Comparison of ENCODE assay signal across 1 cellular context in the genomic region with DNA sequence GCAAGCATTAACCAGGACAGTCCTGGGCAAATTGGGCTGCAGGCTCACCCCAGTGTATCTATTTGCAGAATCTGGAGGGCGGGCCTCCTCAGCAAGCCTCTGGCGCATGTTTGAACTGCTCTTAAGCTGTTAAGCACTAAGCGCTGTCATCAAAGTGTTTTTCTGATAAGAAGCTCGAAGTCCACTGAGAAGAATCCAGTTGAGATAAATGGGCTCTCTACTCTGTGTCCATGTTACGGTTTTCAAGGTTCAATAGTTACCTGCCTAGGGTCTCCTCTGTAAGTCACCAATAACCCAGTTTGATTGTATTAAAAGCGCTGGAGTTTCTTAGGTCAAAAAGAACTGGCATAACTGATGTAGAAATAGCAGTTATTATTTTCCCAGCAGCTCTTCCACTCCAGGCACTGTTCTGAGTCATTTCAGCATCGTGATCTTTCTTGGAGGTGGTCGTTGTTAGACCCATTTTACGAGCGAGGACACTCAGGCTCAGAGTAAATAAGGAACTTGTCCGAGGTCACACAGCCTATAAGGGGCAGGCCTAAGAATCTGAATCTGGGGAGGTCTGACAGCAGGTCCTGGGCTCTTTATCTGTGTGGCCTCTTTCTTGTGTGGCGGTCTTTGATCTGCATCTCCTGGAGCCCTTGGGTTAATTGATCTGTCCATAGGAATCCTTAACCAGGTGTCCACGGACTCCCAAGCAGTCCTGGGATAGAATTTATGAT.
TF ChIP-seq lines count a peak whose summit lies in the region.

No MANE protein-coding gene starts in this region.

TF ChIP-seq in HepG2, 621 proteins besides CTCF, POLR2A, EP300 and RAD21 (continued from another document and continues in another):
- TF ChIP-seq, protein P1, sequence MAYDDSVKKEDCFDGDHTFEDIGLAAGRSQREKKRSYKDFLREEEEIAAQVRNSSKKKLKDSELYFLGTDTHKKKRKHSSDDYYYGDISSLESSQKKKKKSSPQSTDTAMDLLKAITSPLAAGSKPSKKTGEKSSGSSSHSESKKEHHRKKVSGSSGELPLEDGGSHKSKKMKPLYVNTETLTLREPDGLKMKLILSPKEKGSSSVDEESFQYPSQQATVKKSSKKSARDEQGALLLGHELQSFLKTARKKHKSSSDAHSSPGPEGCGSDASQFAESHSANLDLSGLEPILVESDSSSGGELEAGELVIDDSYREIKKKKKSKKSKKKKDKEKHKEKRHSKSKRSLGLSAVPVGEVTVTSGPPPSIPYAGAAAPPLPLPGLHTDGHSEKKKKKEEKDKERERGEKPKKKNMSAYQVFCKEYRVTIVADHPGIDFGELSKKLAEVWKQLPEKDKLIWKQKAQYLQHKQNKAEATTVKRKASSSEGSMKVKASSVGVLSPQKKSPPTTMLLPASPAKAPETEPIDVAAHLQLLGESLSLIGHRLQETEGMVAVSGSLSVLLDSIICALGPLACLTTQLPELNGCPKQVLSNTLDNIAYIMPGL (CRISPR knock-in tag; IDR thresholded peaks at IDR 0.05; ENCODE audit: borderline replicate concordance in 1 of 2, low read depth in 1 of 2) = peak; percentile 65 to 80; a peak in 2 of 4 replicates
- no peak for TF ChIP-seq ZNF780A (CRISPR knock-in tag; IDR thresholded peaks at IDR 0.05)
- TF ChIP-seq ZKSCAN1 (IDR thresholded peaks at IDR 0.05; ENCODE audit: low read length) = no peak
- peak; percentile 91; the same call in 1 of the 2 replicates for TF ChIP-seq ZNF556 (CRISPR knock-in tag; IDR thresholded peaks at IDR 0.05; ENCODE audit: borderline replicate concordance)
- TF ChIP-seq TGIF2 (CRISPR knock-in tag; IDR thresholded peaks at IDR 0.05) = peak; percentile 78; the same call in 1 of the 2 replicates
- TF ChIP-seq ATF5 (CRISPR knock-in tag; IDR thresholded peaks at IDR 0.05; ENCODE audit: low read depth) = peak; percentile 71; the same call in 1 of the 2 replicates
- peak; percentile 40; the same call in 1 of the 2 replicates for TF ChIP-seq ZNF101 (CRISPR knock-in tag; IDR thresholded peaks at IDR 0.05; ENCODE audit: borderline replicate concordance, low read depth)
- no peak for TF ChIP-seq KLF9 (CRISPR knock-in tag; IDR thresholded peaks at IDR 0.05; ENCODE audit: low read depth)
- peak; percentile 85 for TF ChIP-seq ZMAT3 (CRISPR knock-in tag; conservative IDR thresholded peaks at IDR 0.05)
- peak; percentile 94 for TF ChIP-seq SOX5 (CRISPR knock-in tag; IDR thresholded peaks at IDR 0.05; ENCODE audit: borderline replicate concordance)
- peak; percentile 63; the same call in 1 of the 2 replicates for TF ChIP-seq ZNF543 (CRISPR knock-in tag; IDR thresholded peaks at IDR 0.05)
- TF ChIP-seq ZNF570 (CRISPR knock-in tag; IDR thresholded peaks at IDR 0.05; ENCODE audit: borderline replicate concordance) = peak; percentile 65; the same call in 1 of the 2 replicates
- no peak for TF ChIP-seq RAD51 (IDR thresholded peaks at IDR 0.05; ENCODE audit: borderline replicate concordance)
- TF ChIP-seq, protein P2, sequence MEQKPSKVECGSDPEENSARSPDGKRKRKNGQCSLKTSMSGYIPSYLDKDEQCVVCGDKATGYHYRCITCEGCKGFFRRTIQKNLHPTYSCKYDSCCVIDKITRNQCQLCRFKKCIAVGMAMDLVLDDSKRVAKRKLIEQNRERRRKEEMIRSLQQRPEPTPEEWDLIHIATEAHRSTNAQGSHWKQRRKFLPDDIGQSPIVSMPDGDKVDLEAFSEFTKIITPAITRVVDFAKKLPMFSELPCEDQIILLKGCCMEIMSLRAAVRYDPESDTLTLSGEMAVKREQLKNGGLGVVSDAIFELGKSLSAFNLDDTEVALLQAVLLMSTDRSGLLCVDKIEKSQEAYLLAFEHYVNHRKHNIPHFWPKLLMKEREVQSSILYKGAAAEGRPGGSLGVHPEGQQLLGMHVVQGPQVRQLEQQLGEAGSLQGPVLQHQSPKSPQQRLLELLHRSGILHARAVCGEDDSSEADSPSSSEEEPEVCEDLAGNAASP (CRISPR knock-in tag; IDR thresholded peaks at IDR 0.05; ENCODE audit: borderline replicate concordance) = peak; percentile 92
- peak; percentile 74; the same call in 1 of the 2 replicates for TF ChIP-seq RFXANK (CRISPR knock-in tag; IDR thresholded peaks at IDR 0.05)
- TF ChIP-seq RBM22 (optimal IDR thresholded peaks at IDR 0.05; ENCODE audit: low read length) = peak; percentile 59
- no peak for TF ChIP-seq SOX6 (IDR thresholded peaks at IDR 0.05)
- TF ChIP-seq SOX6 (CRISPR knock-in tag; IDR thresholded peaks at IDR 0.05) = peak; percentile 97
- TF ChIP-seq ZNF720 (CRISPR knock-in tag; IDR thresholded peaks at IDR 0.05) = no peak
- no peak for TF ChIP-seq ZNF20 (CRISPR knock-in tag; IDR thresholded peaks at IDR 0.05)
- TF ChIP-seq ARNT (IDR thresholded peaks at IDR 0.05) = no peak
- TF ChIP-seq KLF12 (CRISPR knock-in tag; IDR thresholded peaks at IDR 0.05; ENCODE audit: borderline replicate concordance) = peak; percentile 52; the same call in 1 of the 2 replicates
- TF ChIP-seq ZNF768 (CRISPR knock-in tag; IDR thresholded peaks at IDR 0.05) = peak; percentile 83; the same call in 1 of the 2 replicates
- TF ChIP-seq NR1H2 (CRISPR knock-in tag; IDR thresholded peaks at IDR 0.05; ENCODE audit: borderline replicate concordance, low read depth) = no peak
- peak; percentile 94 for TF ChIP-seq RCOR2 (CRISPR knock-in tag; IDR thresholded peaks at IDR 0.05)
- TF ChIP-seq ATF3 (CRISPR knock-in tag; IDR thresholded peaks at IDR 0.05) = 0 out of 2 replicates have a peak, but pooled peaks have one; percentile 42
- TF ChIP-seq TBP (CRISPR knock-in tag; IDR thresholded peaks at IDR 0.05) = no peak
- no peak; the same call in 1 of the 2 replicates for TF ChIP-seq JUNB (CRISPR knock-in tag; IDR thresholded peaks at IDR 0.05; ENCODE audit: borderline replicate concordance)
- TF ChIP-seq SCMH1 (CRISPR knock-in tag; IDR thresholded peaks at IDR 0.05; ENCODE audit: borderline replicate concordance) = no peak
- no peak for TF ChIP-seq ZNF432 (CRISPR knock-in tag; IDR thresholded peaks at IDR 0.05; ENCODE audit: borderline replicate concordance)
- no peak for TF ChIP-seq ZNF234 (CRISPR knock-in tag; conservative IDR thresholded peaks at IDR 0.05)
- peak; percentile 91 for TF ChIP-seq ZBTB20 (CRISPR knock-in tag; IDR thresholded peaks at IDR 0.05; ENCODE audit: borderline replicate concordance, low read depth)
- peak; percentile 43; the same call in 1 of the 2 replicates for TF ChIP-seq ZNF383 (CRISPR knock-in tag; IDR thresholded peaks at IDR 0.05; ENCODE audit: borderline replicate concordance)
- no peak for TF ChIP-seq PCBP1 (IDR thresholded peaks at IDR 0.05; ENCODE audit: borderline replicate concordance, low read depth, low read length)
- peak; percentile 92 for TF ChIP-seq ZEB1 (IDR thresholded peaks at IDR 0.05; ENCODE audit: insufficient replicate concordance, low read depth)
- peak; percentile 95 for TF ChIP-seq NFIC (IDR thresholded peaks at IDR 0.05; ENCODE audit: low read length)
- peak; percentile 70; the same call in 1 of the 2 replicates for TF ChIP-seq IRF9 (CRISPR knock-in tag; IDR thresholded peaks at IDR 0.05; ENCODE audit: borderline replicate concordance)
- TF ChIP-seq ZMAT5 (CRISPR knock-in tag; IDR thresholded peaks at IDR 0.05; ENCODE audit: borderline replicate concordance, low read depth) = no peak
- TF ChIP-seq ZFAT (CRISPR knock-in tag; conservative IDR thresholded peaks at IDR 0.05) = no peak
- TF ChIP-seq ZNF251 (CRISPR knock-in tag; IDR thresholded peaks at IDR 0.05) = no peak
- TF ChIP-seq ZNF597 (CRISPR knock-in tag; IDR thresholded peaks at IDR 0.05) = no peak
- TF ChIP-seq PRDM15 (CRISPR knock-in tag; IDR thresholded peaks at IDR 0.05) = no peak; the same call in 1 of the 2 replicates
- no peak for TF ChIP-seq ZNF83 (CRISPR knock-in tag; IDR thresholded peaks at IDR 0.05; ENCODE audit: borderline replicate concordance)
- peak; percentile 85 for TF ChIP-seq MIER2 (CRISPR knock-in tag; IDR thresholded peaks at IDR 0.05)
- TF ChIP-seq, protein P3, sequence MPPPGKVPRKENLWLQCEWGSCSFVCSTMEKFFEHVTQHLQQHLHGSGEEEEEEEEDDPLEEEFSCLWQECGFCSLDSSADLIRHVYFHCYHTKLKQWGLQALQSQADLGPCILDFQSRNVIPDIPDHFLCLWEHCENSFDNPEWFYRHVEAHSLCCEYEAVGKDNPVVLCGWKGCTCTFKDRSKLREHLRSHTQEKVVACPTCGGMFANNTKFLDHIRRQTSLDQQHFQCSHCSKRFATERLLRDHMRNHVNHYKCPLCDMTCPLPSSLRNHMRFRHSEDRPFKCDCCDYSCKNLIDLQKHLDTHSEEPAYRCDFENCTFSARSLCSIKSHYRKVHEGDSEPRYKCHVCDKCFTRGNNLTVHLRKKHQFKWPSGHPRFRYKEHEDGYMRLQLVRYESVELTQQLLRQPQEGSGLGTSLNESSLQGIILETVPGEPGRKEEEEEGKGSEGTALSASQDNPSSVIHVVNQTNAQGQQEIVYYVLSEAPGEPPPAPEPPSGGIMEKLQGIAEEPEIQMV (CRISPR knock-in tag; IDR thresholded peaks at IDR 0.05; ENCODE audit: low read depth) = no peak
- peak; percentile 65; the same call in 1 of the 2 replicates for TF ChIP-seq ZNF790 (CRISPR knock-in tag; IDR thresholded peaks at IDR 0.05; ENCODE audit: borderline replicate concordance)
- TF ChIP-seq MAFG (CRISPR knock-in tag; IDR thresholded peaks at IDR 0.05) = no peak
- peak; percentile 80; the same call in 1 of the 2 replicates for TF ChIP-seq ZSCAN21 (CRISPR knock-in tag; IDR thresholded peaks at IDR 0.05; ENCODE audit: borderline replicate concordance)
- peak; percentile 83 for TF ChIP-seq NR2F2 (IDR thresholded peaks at IDR 0.05; ENCODE audit: borderline replicate concordance, low read depth)
- TF ChIP-seq SPEN (CRISPR knock-in tag; IDR thresholded peaks at IDR 0.05; ENCODE audit: low read depth) = peak; percentile 88; the same call in 1 of the 2 replicates
- peak; percentile 79 for TF ChIP-seq ATF1 (CRISPR knock-in tag; IDR thresholded peaks at IDR 0.05)
